In genomic region chr2:231545105-231545902, GRCh38 we compare ENCODE assay signal across 8 cellular contexts. TPM values are rescaled to one million over a fixed set of nuclear protein-coding genes. Genes with fewer than 3 reads are reported as not detected.
DNase-seq lines count a peak whose midpoint lies in the region; ATAC-seq and TF ChIP-seq lines count a peak whose summit lies in the region.

No MANE protein-coding gene starts in this region.

- no peak for TF ChIP-seq POLR2A in testis (IDR thresholded peaks at IDR 0.05)

- POLR2A ChIA-PET in activated CD8-positive, alpha-beta T cell treated with anti-CD3 and anti-CD28 coated beads, Interleukin-2, amount 10 ng/mL, durations not matched to agents 7 days and 5 days (lab: Charles Lee): interaction anchor here (1.0 to 1.8 kb wide), 3 partner anchors 19 to 81 kb away, joined by 3 to 10 read pairs (median 4); partner anchors contain the start of gene NCL

- H3K4me1 Mint-ChIP-seq in IgD-negative memory B cell: peaks cover 19 to 24% (median 20%) of the 10 kb centered on the region in 3 donors
- peaks cover 39% of the 10 kb centered on the region for H3K4me1 Mint-ChIP-seq in activated CD8-positive, alpha-beta T cell treated with anti-CD3 and anti-CD28 coated beads, Interleukin-2, amount 10 ng/mL, durations not matched to agents 7 days and 5 days (ENCODE audit: low read depth)

- DNase-seq in ELR (ENCODE audit: low read depth): peak; percentile 86
- DNase-seq in activated CD8-positive, alpha-beta T cell treated with anti-CD3 and anti-CD28 coated beads, Interleukin-2, amount 10 ng/mL, durations not matched to agents 7 days and 5 days: peak; percentile 88
- peak; percentile 60 for DNase-seq in left cardiac atrium
- peak; percentile 59 for DNase-seq in stimulated activated CD4-positive, alpha-beta T cell treated with anti-CD3 and anti-CD28 coated beads, Interleukin-4, amount 100 ng/mL, for 24 hours
- no peak for DNase-seq in testis
- DNase-seq in effector CD4-positive, alpha-beta T cell: no peak

- 51 to 54% methylated on average over 13 to 14 of the region's 14 CpGs for WGBS in testis, 2 donors

- no peaks in the 10 kb centered on the region for H3K36me3 Mint-ChIP-seq in IgD-negative memory B cell
- H3K36me3 Mint-ChIP-seq in activated CD8-positive, alpha-beta T cell treated with anti-CD3 and anti-CD28 coated beads, Interleukin-2, amount 10 ng/mL, durations not matched to agents 7 days and 5 days (ENCODE audit: low read depth): peaks cover 24% of the 10 kb centered on the region

- H3K9me3 Mint-ChIP-seq in IgD-negative memory B cell: peaks cover 3 to 11% (median 8%) of the 10 kb centered on the region in 3 donors
- peaks cover 14% of the 10 kb centered on the region for H3K9me3 Mint-ChIP-seq in activated CD8-positive, alpha-beta T cell treated with anti-CD3 and anti-CD28 coated beads, Interleukin-2, amount 10 ng/mL, durations not matched to agents 7 days and 5 days (ENCODE audit: insufficient read depth)

- peaks cover 14% of the 10 kb centered on the region for H3K27me3 Mint-ChIP-seq in IgD-negative memory B cell
- peaks cover 18% of the 10 kb centered on the region for H3K27me3 Mint-ChIP-seq in activated CD8-positive, alpha-beta T cell treated with anti-CD3 and anti-CD28 coated beads, Interleukin-2, amount 10 ng/mL, durations not matched to agents 7 days and 5 days (ENCODE audit: low read depth)

- no peaks in the 10 kb centered on the region for H3K27me3 ChIP-seq in testis

- peak overlapping the region in 1 of 2 donors; percentile 7 for H3K27ac ChIP-seq in testis

- H3K4me3 ChIP-seq in testis: no peak overlapping the region

- ATAC-seq in GM21423 (IDR thresholded peaks at IDR 0.05; ENCODE audit: unreplicated experiment): peak; percentile 98
- ATAC-seq in activated CD8-positive, alpha-beta T cell treated with anti-CD3 and anti-CD28 coated beads, Interleukin-2, amount 10 ng/mL, durations not matched to agents 7 days and 5 days: peak; percentile 92
- ATAC-seq in left cardiac atrium: peak; percentile 70 to 79

- H3K4me3 Mint-ChIP-seq in IgD-negative memory B cell: peak overlapping the region; percentile 23 to 93 (median 78)
- H3K4me3 Mint-ChIP-seq in activated CD8-positive, alpha-beta T cell treated with anti-CD3 and anti-CD28 coated beads, Interleukin-2, amount 10 ng/mL, durations not matched to agents 7 days and 5 days: peak overlapping the region; percentile 57

- no peak for TF ChIP-seq CTCF in testis (IDR thresholded peaks at IDR 0.05)

- peak overlapping the region in 2 of 3 donors; percentile 61 to 89 for H3K27ac Mint-ChIP-seq in IgD-negative memory B cell
- H3K27ac Mint-ChIP-seq in activated CD8-positive, alpha-beta T cell treated with anti-CD3 and anti-CD28 coated beads, Interleukin-2, amount 10 ng/mL, durations not matched to agents 7 days and 5 days: peak overlapping the region; percentile 90

- no peaks in the 10 kb centered on the region for H3K36me3 ChIP-seq in testis (ENCODE audit: low read depth, missing control alignments)

- intact Hi-C loops in left cardiac atrium (cut with DNase I) (no loop called here), testis (cut with DNase I; ENCODE audit: low total_unique reads) (no loop called here)

- no peaks in the 10 kb centered on the region for H3K9me3 ChIP-seq in testis

- CTCF ChIA-PET in activated CD8-positive, alpha-beta T cell treated with anti-CD3 and anti-CD28 coated beads, Interleukin-2, amount 10 ng/mL, durations not matched to agents 7 days and 5 days (lab: Charles Lee): interaction anchor here (0.6 to 4.3 kb wide), 12 partner anchors 12 to 67 kb away, joined by 3 to 23 read pairs (median 4); no protein-coding TSS in a partner anchor

- H3K4me1 ChIP-seq in testis: peaks cover 12% of the 10 kb centered on the region

RNA-seq across cellular contexts. Expression of gene NMUR1, which starts 15.1 kb away (rescaled TPM):
- 0.33 TPM for polyA plus RNA-seq in IgD-negative memory B cell
- under 1 TPM; 0.95 to 0.99 TPM for total RNA-seq in activated CD8-positive, alpha-beta T cell treated with anti-CD3 and anti-CD28 coated beads, Interleukin-2, amount 10 ng/mL, durations not matched to agents 7 days and 5 days
- under 1 TPM; 0.34 to 0.74 TPM for total RNA-seq in left cardiac atrium
- total RNA-seq in testis: 1 to 10 TPM; 3.2 to 3.7 TPM
- 2.7 TPM for polyA plus RNA-seq in testis (ENCODE audit: insufficient read depth, low read depth, low replicate concordance)

RNA-seq across cellular contexts. Expression of gene TEX44, which starts 47.4 kb away (rescaled TPM):
- not detected for polyA plus RNA-seq in IgD-negative memory B cell
- total RNA-seq in activated CD8-positive, alpha-beta T cell treated with anti-CD3 and anti-CD28 coated beads, Interleukin-2, amount 10 ng/mL, durations not matched to agents 7 days and 5 days: not detected
- not detected for total RNA-seq in left cardiac atrium
- total RNA-seq in testis: 100 to 1,000 TPM in 1 of 2 donors, 10 to 100 TPM in 1; 84.4 to 248 TPM
- polyA plus RNA-seq in testis (ENCODE audit: insufficient read depth, low read depth, low replicate concordance): 166 TPM

Comparison
In these comparisons a context has a peak if more than half of its experiments do, and no peak if none do; other contexts are left out.
1. DNase-seq: peak in ELR (single experiment), activated CD8-positive, alpha-beta T cell treated with anti-CD3 and anti-CD28 coated beads, Interleukin-2, amount 10 ng/mL, durations not matched to agents 7 days and 5 days (single experiment), left cardiac atrium (single experiment) and stimulated activated CD4-positive, alpha-beta T cell treated with anti-CD3 and anti-CD28 coated beads, Interleukin-4, amount 100 ng/mL, for 24 hours (single experiment); none in testis (single experiment) and effector CD4-positive, alpha-beta T cell (single experiment).
2. RNA of gene TEX44, which starts 47.4 kb away (total RNA-seq): 84.4 to 248 TPM in testis; not detected in activated CD8-positive, alpha-beta T cell treated with anti-CD3 and anti-CD28 coated beads, Interleukin-2, amount 10 ng/mL, durations not matched to agents 7 days and 5 days and not detected in left cardiac atrium; every median in the first group is over 10 times any median in the second.
3. Peak in every context shown above with its lines, with median percentiles within 50 percentile points of each other: ATAC-seq.